11 cellular contexts compared by ENCODE assay signal in the genomic region with DNA sequence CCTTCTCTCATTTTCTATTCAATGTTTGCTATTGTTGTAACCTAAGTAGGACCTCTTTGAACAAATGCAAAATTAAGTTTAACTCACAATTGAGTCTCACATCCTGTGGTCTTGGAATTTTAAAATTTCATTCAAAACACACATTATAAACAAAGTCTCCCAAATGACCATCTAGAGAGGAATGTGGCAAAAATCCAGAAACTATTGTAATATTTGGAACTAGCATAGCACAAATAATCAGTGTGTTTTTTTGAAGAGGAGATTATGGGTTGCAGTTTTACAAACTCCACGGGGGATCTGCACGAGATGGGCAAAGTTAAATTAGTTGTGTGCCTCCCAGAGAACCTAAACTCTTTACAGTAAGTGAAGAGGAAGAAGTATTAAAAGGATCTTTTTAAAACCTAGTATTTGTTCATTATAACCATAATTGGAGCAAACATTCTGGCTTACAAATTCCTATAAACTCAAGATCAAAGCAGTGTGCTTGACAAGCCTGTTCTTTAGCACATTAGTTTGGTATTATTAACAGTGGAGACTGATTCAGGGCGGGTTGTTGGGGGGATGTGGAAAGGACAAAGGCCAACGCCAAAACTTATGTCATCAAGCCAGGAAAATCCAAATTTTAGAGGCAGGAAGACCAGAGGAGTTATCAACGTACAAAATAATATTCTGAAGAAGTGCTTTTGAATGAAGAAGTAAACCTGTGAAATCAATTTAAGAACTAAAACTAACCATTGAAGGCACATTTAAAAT. TPM values are rescaled to one million over a fixed set of nuclear protein-coding genes. Genes with fewer than 3 reads are reported as not detected.
A peak's percentile ranks its signal among the peaks of the same experiment; 100 is the strongest.
DNase-seq lines count a peak whose midpoint lies in the region; ATAC-seq and TF ChIP-seq lines count a peak whose summit lies in the region.
"Had no signal": no experiment of that assay in that cellular context is flagged by ENCODE, and none has a peak within 500 bp of the region (broad histone marks: within the 10 kb centered on the region; RNA-seq: fewer than 3 reads in every experiment).

No MANE protein-coding gene starts in this region.

- no peak for TF ChIP-seq RAD21 in Ishikawa (IDR thresholded peaks at IDR 0.05; ENCODE audit: low read depth)

- H3K4me1 ChIP-seq in esophagus muscularis mucosa = peaks cover 0 to 23% (median 17%) of the 10 kb centered on the region in 4 donors
- H3K4me1 ChIP-seq: right atrium auricular region had no signal

- TF ChIP-seq POLR2A in esophagus muscularis mucosa (IDR thresholded peaks at IDR 0.05; ENCODE audit: low read depth) = no peak

- H3K4me3 ChIP-seq in esophagus muscularis mucosa = no peak overlapping the region
- H3K4me3 ChIP-seq: heart right ventricle, right atrium auricular region had no signal

- no peaks in the 10 kb centered on the region for H3K36me3 ChIP-seq in esophagus muscularis mucosa
- H3K36me3 ChIP-seq: heart right ventricle, right atrium auricular region had no signal

- intact Hi-C loops in esophagus muscularis mucosa (cut with DNase I) = no loop called here

- TF ChIP-seq EP300 in Ishikawa (IDR thresholded peaks at IDR 0.05; ENCODE audit: borderline replicate concordance) = no peak
- TF ChIP-seq EP300 in esophagus muscularis mucosa (IDR thresholded peaks at IDR 0.05) = no peak

- no peaks in the 10 kb centered on the region for H3K9me3 ChIP-seq in esophagus muscularis mucosa
- H3K9me3 ChIP-seq: heart right ventricle, right atrium auricular region had no signal

- peak; percentile 46 for DNase-seq in GM03348 (ENCODE audit: low spot score)
- peak; percentile 92 for DNase-seq in cerebellar cortex (ENCODE audit: low spot score)
- peak; percentile 51 for DNase-seq in myocyte (ENCODE audit: low read depth)
- no peak for DNase-seq in esophagus muscularis mucosa (ENCODE audit: extremely low spot score)
- DNase-seq in HT-29 (ENCODE audit: low spot score) = no peak
- DNase-seq in DMS 273 treated with DMSO at 0.1 percent for 48 hours (lab: John Stamatoyannopoulos, UW) = no peak
- DNase-seq: heart right ventricle, NCI-H526 treated with DMSO at 0.1 percent for 48 hours had no signal

- H3K27me3 ChIP-seq in esophagus muscularis mucosa = no peaks in the 10 kb centered on the region
- H3K27me3 ChIP-seq: heart right ventricle, right atrium auricular region had no signal

- no peak overlapping the region for H3K27ac ChIP-seq in esophagus muscularis mucosa (replicated peaks in 1 of 4)
- H3K27ac ChIP-seq: right atrium auricular region had no signal

- no peak for ATAC-seq in HG02610 (IDR thresholded peaks at IDR 0.05; ENCODE audit: unreplicated experiment)
- ATAC-seq: heart right ventricle had no signal

- TF ChIP-seq CTCF in esophagus muscularis mucosa (IDR thresholded peaks at IDR 0.05) = no peak

- 57% methylated on average over 5 of the region's 5 CpGs for WGBS in esophagus muscularis mucosa

TF ChIP-seq in Ishikawa, 13 proteins besides CTCF, POLR2A, EP300 and RAD21:
- TF ChIP-seq CEBPB (IDR thresholded peaks at IDR 0.05) (no peak), TEAD4 (IDR thresholded peaks at IDR 0.05) (peak; percentile 31; the same call in 1 of the 2 replicates), TCF12 (IDR thresholded peaks at IDR 0.05; ENCODE audit: low read depth) (no peak), CREB1 (IDR thresholded peaks at IDR 0.05; ENCODE audit: low read depth) (no peak), ZBTB7A (IDR thresholded peaks at IDR 0.05; ENCODE audit: low read depth) (no peak), FOXM1 (IDR thresholded peaks at IDR 0.05; ENCODE audit: borderline replicate concordance, low read depth) (peak; percentile 22; the same call in 1 of the 2 replicates), NFIC (IDR thresholded peaks at IDR 0.05) (no peak; the same call in 1 of the 2 replicates), YY1 (IDR thresholded peaks at IDR 0.05; ENCODE audit: low read depth) (no peak), EGR1 (IDR thresholded peaks at IDR 0.05) (no peak), TAF1 (IDR thresholded peaks at IDR 0.05; ENCODE audit: low read depth) (no peak)
- TF ChIP-seq, protein P1, sequence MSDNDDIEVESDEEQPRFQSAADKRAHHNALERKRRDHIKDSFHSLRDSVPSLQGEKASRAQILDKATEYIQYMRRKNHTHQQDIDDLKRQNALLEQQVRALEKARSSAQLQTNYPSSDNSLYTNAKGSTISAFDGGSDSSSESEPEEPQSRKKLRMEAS (IDR thresholded peaks at IDR 0.05) = no peak
- TF ChIP-seq, protein P2, sequence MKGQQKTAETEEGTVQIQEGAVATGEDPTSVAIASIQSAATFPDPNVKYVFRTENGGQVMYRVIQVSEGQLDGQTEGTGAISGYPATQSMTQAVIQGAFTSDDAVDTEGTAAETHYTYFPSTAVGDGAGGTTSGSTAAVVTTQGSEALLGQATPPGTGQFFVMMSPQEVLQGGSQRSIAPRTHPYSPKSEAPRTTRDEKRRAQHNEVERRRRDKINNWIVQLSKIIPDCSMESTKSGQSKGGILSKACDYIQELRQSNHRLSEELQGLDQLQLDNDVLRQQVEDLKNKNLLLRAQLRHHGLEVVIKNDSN (IDR thresholded peaks at IDR 0.05) = no peak
- TF ChIP-seq, protein P3, sequence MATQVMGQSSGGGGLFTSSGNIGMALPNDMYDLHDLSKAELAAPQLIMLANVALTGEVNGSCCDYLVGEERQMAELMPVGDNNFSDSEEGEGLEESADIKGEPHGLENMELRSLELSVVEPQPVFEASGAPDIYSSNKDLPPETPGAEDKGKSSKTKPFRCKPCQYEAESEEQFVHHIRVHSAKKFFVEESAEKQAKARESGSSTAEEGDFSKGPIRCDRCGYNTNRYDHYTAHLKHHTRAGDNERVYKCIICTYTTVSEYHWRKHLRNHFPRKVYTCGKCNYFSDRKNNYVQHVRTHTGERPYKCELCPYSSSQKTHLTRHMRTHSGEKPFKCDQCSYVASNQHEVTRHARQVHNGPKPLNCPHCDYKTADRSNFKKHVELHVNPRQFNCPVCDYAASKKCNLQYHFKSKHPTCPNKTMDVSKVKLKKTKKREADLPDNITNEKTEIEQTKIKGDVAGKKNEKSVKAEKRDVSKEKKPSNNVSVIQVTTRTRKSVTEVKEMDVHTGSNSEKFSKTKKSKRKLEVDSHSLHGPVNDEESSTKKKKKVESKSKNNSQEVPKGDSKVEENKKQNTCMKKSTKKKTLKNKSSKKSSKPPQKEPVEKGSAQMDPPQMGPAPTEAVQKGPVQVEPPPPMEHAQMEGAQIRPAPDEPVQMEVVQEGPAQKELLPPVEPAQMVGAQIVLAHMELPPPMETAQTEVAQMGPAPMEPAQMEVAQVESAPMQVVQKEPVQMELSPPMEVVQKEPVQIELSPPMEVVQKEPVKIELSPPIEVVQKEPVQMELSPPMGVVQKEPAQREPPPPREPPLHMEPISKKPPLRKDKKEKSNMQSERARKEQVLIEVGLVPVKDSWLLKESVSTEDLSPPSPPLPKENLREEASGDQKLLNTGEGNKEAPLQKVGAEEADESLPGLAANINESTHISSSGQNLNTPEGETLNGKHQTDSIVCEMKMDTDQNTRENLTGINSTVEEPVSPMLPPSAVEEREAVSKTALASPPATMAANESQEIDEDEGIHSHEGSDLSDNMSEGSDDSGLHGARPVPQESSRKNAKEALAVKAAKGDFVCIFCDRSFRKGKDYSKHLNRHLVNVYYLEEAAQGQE (IDR thresholded peaks at IDR 0.05; ENCODE audit: low read depth) = no peak

RNA-seq across cellular contexts. Expression of a gene that starts 22.4 kb away (rescaled TPM):
- total RNA-seq in myocyte (95.2 and 97.3 TPM in 2 replicates), esophagus muscularis mucosa (10 to 100 TPM; 49.7 to 75.2 (median 60.8) TPM)
- polyA plus RNA-seq in myocyte (2012) = 31.5 TPM
- 17.8 and 23.8 TPM in 2 replicates for total RNA-seq in HT-29 (2014; rRNA removed; shearing (Covaris generic))

Comparison
In these comparisons a context has a peak if more than half of its experiments do, and no peak if none do; other contexts are left out.
1. DNase-seq: peak in GM03348 (single experiment), cerebellar cortex (single experiment) and myocyte (single experiment); none in esophagus muscularis mucosa (single experiment), HT-29 (single experiment) and DMS 273 treated with DMSO at 0.1 percent for 48 hours (single experiment).